In the genomic region with DNA sequence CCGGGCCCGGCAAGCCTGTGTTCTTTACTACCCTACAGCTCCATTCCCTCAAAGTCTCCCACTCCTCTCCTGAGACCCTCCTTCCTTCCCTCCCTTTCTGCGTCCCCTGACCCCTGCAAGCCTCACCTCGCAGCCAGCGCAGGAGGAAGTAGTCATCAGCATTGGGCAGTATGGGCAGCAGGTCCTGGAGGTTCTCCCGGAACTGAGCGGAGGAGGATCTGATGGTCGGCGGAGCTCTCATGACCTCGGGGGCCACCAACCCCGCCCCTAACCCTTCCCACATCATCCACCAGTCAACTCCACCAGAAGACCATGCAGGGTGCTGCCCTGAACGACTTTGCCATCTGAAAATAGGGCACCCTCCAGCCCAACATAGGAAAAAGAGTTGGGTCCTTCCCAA, we compare ENCODE assay signal across 9 cellular contexts. TPM values are rescaled to one million over a fixed set of nuclear protein-coding genes. Genes with fewer than 3 reads are reported as not detected.
"Had no signal": no experiment of that assay in that cellular context is flagged by ENCODE, and none has a peak within 500 bp of the region (broad histone marks: within the 10 kb centered on the region; RNA-seq: fewer than 3 reads in every experiment).

No MANE protein-coding gene starts in this region.

- DNase-seq: IMR-90, KBM-7, KG1 had no signal

- FAIRE-seq: HTR-8/SVneo, K562 had no signal

- H3K27ac ChIP-seq: HL-60 had no signal

- H3K4me3 Mint-ChIP-seq: IgD-negative memory B cell had no signal

- H3K4me3 ChIP-seq: K562 had no signal

- H3K4me1 Mint-ChIP-seq: IgD-negative memory B cell had no signal

- H3K36me3 Mint-ChIP-seq: IgD-negative memory B cell had no signal

- ATAC-seq: K562 had no signal

RNA-seq across cellular contexts. Expression of a gene that starts 1.9 kb away (rescaled TPM):
- total RNA-seq: HT1080, IMR-90, K562 had no signal
- polyA plus RNA-seq: IgD-negative memory B cell, IMR-90 had no signal

RNA-seq across cellular contexts. Expression of a gene that starts 31.7 kb away (rescaled TPM):
- total RNA-seq: HT-29, HT1080, IMR-90, K562 had no signal
- polyA plus RNA-seq: IgD-negative memory B cell, IMR-90, K562 had no signal

RNA-seq across cellular contexts. Expression of a gene that starts 43.0 kb away (rescaled TPM):
- total RNA-seq: HT-29, HT1080, IMR-90 had no signal
- polyA plus RNA-seq: IgD-negative memory B cell had no signal
